In genomic region chr16:85799497-85800320, GRCh38 we compare ENCODE assay signal across 8 cellular contexts. TPM values are rescaled to one million over a fixed set of nuclear protein-coding genes. Genes with fewer than 3 reads are reported as not detected.
A peak's percentile ranks its signal among the peaks of the same experiment; 100 is the strongest.
DNase-seq lines count a peak whose midpoint lies in the region; ATAC-seq and TF ChIP-seq lines count a peak whose summit lies in the region.

Gene COX4I1 (plus strand): TSS chr16:85799695. CDS start chr16:85801206, 1,511 bp downstream.
Gene EMC8 (minus strand): TSS chr16:85799544. CDS start chr16:85799295, 249 bp downstream.

- peaks cover 7% of the 10 kb centered on the region for H3K4me1 ChIP-seq in prostate gland (replicated peaks)

- H3K4me3 ChIP-seq in prostate gland: peak within 1 kb of the TSS; percentile 99

- no peaks in the 10 kb centered on the region for H3K27me3 ChIP-seq in prostate gland (replicated peaks; ENCODE audit: insufficient read depth)

- H3K4me1 Mint-ChIP-seq in T-helper 17 cell: peaks cover 37% of the 10 kb centered on the region

- H3K27me3 Mint-ChIP-seq in T-helper 17 cell: no peaks in the 10 kb centered on the region

- peak within 1 kb of the TSS; percentile 98 for H3K27ac Mint-ChIP-seq in T-helper 17 cell

- peaks cover 2% of the 10 kb centered on the region in 2 donors for H3K36me3 ChIP-seq in prostate gland

- TF ChIP-seq POLR2A in prostate gland (IDR thresholded peaks at IDR 0.05): peak; percentile 75

- peak within 1 kb of the TSS; percentile 76 to 78 for H3K27ac ChIP-seq in prostate gland

- DNase-seq in NCI-H1694 treated with DMSO at 0.1 percent for 48 hours (lab: John Stamatoyannopoulos, UW) (peak; percentile 91), T-helper 17 cell (peak; percentile 84 to 90 (median 87)), amygdala (lab: John Stamatoyannopoulos, UW) (peak; percentile 55 to 96 (median 88)), left ventricle myocardium superior (peak; percentile 98), prostate gland (ENCODE audit: low spot score) (peak; percentile 92), ureter (ENCODE audit: low spot score) (peak; percentile 96)

- peaks cover 18% of the 10 kb centered on the region for H3K36me3 Mint-ChIP-seq in T-helper 17 cell (ENCODE audit: low read depth)

- peak within 1 kb of the TSS; percentile 91 for H3K4me3 Mint-ChIP-seq in T-helper 17 cell

- no peaks in the 10 kb centered on the region for H3K9me3 ChIP-seq in T-helper 17 cell (ENCODE audit: control insufficient read depth, low read length, poor library complexity, severe bottlenecking)
- no peaks in the 10 kb centered on the region for H3K9me3 ChIP-seq in prostate gland

- under 1% methylated on average over 61 of the region's 87 CpGs for WGBS in prostate gland

- TF ChIP-seq CTCF in prostate gland (IDR thresholded peaks at IDR 0.05): peak in 2 of 4 experiments; percentile 11 to 34

- intact Hi-C loops in left ventricle myocardium superior (cut with micrococcal nuclease) (no loop called here), prostate gland (cut with DNase I) (no loop called here)

- peak; percentile 56 for ATAC-seq in GM18499 (IDR thresholded peaks at IDR 0.05; ENCODE audit: insufficient read depth, unreplicated experiment)
- peak; percentile 67 for ATAC-seq in HG02938 (IDR thresholded peaks at IDR 0.05; ENCODE audit: unreplicated experiment)
- peak; percentile 87 for ATAC-seq in T-helper 17 cell
- peak; percentile 98 for ATAC-seq in left ventricle myocardium superior

RNA-seq across cellular contexts. Expression of gene COX4I1, which starts in this region (rescaled TPM):
- 100 to 1,000 TPM; 526 to 533 TPM for total RNA-seq in T-helper 17 cell
- total RNA-seq in left ventricle myocardium superior: 2,116 TPM
- total RNA-seq in prostate gland: 100 to 1,000 TPM; 345 to 562 TPM
- total RNA-seq in ureter: 485 TPM

RNA-seq across cellular contexts. Expression of gene EMC8, which starts in this region (rescaled TPM):
- 10 to 100 TPM; 32.5 to 40.1 TPM for total RNA-seq in T-helper 17 cell
- 25.4 TPM for total RNA-seq in left ventricle myocardium superior
- total RNA-seq in prostate gland: 10 to 100 TPM; 30.2 to 38.8 TPM
- 34.3 TPM for total RNA-seq in ureter

Comparison
In these comparisons a context has a peak if more than half of its experiments do, and no peak if none do; other contexts are left out.
1. Peak in every context shown above with its lines: DNase-seq, ATAC-seq, H3K4me3 ChIP-seq and H3K27ac ChIP-seq.